14 cellular contexts compared by ENCODE assay signal in the genomic region with DNA sequence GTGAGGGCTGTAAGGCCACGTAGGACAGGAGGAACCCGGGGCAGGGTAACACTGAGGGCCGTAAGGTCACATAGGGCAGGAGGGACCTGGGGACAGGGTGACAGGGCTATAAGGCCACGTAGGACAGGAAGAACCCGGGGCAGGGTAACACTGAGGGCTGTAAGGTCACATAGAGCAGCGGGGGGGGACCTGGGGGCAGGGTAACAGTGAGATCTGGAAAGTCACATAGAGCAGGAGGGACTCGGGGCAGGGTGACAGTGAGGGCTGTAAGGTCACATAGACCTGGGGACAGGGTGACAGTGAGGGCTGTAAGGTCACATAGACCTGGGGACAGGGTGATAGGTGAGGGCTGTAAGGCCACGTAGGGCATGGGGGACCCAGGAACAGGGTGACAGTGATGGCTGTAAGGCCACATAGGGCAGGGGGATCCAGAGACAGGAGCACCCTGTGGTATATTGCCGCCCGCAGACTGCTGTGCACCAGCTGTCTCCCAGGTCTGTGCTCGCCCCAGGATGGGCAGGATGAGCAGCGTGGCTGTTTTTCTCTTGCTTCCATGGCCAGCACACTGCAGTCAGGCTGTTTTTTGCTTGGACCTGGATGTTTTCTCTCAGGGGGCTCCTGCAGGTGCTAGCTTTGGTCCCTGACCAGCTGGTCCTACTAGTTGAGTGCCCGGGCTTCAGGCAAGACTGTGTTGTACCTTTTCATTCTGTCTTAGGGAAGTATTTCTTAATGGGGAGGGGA. TPM values are rescaled to one million over a fixed set of nuclear protein-coding genes. Genes with fewer than 3 reads are reported as not detected.
DNase-seq lines count a peak whose midpoint lies in the region; ATAC-seq and TF ChIP-seq lines count a peak whose summit lies in the region.
"Had no signal": no experiment of that assay in that cellular context is flagged by ENCODE, and none has a peak within 500 bp of the region (broad histone marks: within the 10 kb centered on the region; RNA-seq: fewer than 3 reads in every experiment).

No MANE protein-coding gene starts in this region.

- peaks cover 36% of the 10 kb centered on the region for H3K36me3 Mint-ChIP-seq in activated CD8-positive, alpha-beta T cell treated with anti-CD3 and anti-CD28 coated beads for 36 hours (ENCODE audit: low read depth)

- H3K4me1 ChIP-seq in HEK293 (ENCODE audit: control insufficient read depth, insufficient read depth, low read length), result peaks cover 10% of the 10 kb centered on the region; the same call in 1 of the 2 replicates
- H3K4me1 ChIP-seq in left lung, result peaks cover 24 to 35% of the 10 kb centered on the region in 2 donors
- peaks cover 32 to 55% (median 44%) of the 10 kb centered on the region in 4 donors for H3K4me1 ChIP-seq in stomach

- POLR2A ChIA-PET in HEK293 (lab: Yijun Ruan, JAX), result interaction anchor here (1.8 to 2.2 kb wide), 2 partner anchors 114 to 295 kb away, joined by 5 to 6 read pairs; partner anchors contain the start of genes EZR and RSPH3
- POLR2A ChIA-PET in activated CD8-positive, alpha-beta T cell treated with anti-CD3 and anti-CD28 coated beads for 36 hours (lab: Charles Lee), result no interaction called here

- intact Hi-C loops in activated CD8-positive, alpha-beta T cell treated with anti-CD3 and anti-CD28 coated beads for 36 hours (cut with micrococcal nuclease), result no loop called here
- intact Hi-C loops in left lung (cut with DNase I), result no loop called here
- intact Hi-C loops in stomach (cut with DNase I; ENCODE audit: low total_unique reads), result no loop called here

- no peak for TF ChIP-seq EP300 in stomach (IDR thresholded peaks at IDR 0.05)

- H3K27me3 ChIP-seq in left lung (no peaks in the 10 kb centered on the region), stomach (no peaks in the 10 kb centered on the region)

- H3K27ac ChIP-seq in HEK293 (ENCODE audit: extremely low read depth, low read depth, low read length), result no peak overlapping the region
- peak overlapping the region; percentile 67 to 77 for H3K27ac ChIP-seq in left lung
- peak overlapping the region; percentile 61 to 83 (median 74) for H3K27ac ChIP-seq in stomach
- H3K27ac ChIP-seq: HL-60, psoas muscle had no signal

- ATAC-seq in activated CD8-positive, alpha-beta T cell treated with anti-CD3 and anti-CD28 coated beads for 36 hours, result no peak
- ATAC-seq in left lung, result no peak
- no peak for ATAC-seq in HG02852 (IDR thresholded peaks at IDR 0.05; ENCODE audit: unreplicated experiment)

- DNase-seq in activated CD8-positive, alpha-beta T cell treated with anti-CD3 and anti-CD28 coated beads for 36 hours, result no peak
- DNase-seq in left lung (no peak), stomach (no peak), NCI-H1105 (lab: John Stamatoyannopoulos, UW) (no peak), 8988T (no peak)
- DNase-seq: activated CD4-positive, alpha-beta memory T cell treated with anti-CD3 and anti-CD28 coated beads for 36 hours; activated naive CD4-positive, alpha-beta T cell treated with anti-CD3 and anti-CD28 coated beads for 36 hours; central memory CD4-positive, alpha-beta T cell; stimulated activated naive B cell treated with anti-CD40 and anti-IgM and Interleukin-4, amounts not matched to agents 10 μg/mL and 1 μg/mL and 100 μg/mL, for 72 hours; T-helper 9 cell had no signal

- H3K27me3 Mint-ChIP-seq in activated CD8-positive, alpha-beta T cell treated with anti-CD3 and anti-CD28 coated beads for 36 hours, result no peaks in the 10 kb centered on the region
- H3K27me3 Mint-ChIP-seq: activated CD4-positive, alpha-beta memory T cell treated with anti-CD3 and anti-CD28 coated beads for 36 hours; stimulated activated naive B cell treated with anti-CD40 and anti-IgM and Interleukin-4, amounts not matched to agents 10 μg/mL and 1 μg/mL and 100 μg/mL, for 72 hours had no signal

- CTCF ChIA-PET in HEK293 (lab: Yijun Ruan, JAX), result interaction anchor here (0.5 to 6.2 kb wide), 20 partner anchors 8 to 509 kb away, joined by 3 to 58 read pairs (median 4); partner anchors contain the start of gene RSPH3
- CTCF ChIA-PET in activated CD8-positive, alpha-beta T cell treated with anti-CD3 and anti-CD28 coated beads for 36 hours (lab: Charles Lee), result interaction anchor here (1.1 to 2.1 kb wide), 4 partner anchors 10 to 267 kb away, joined by 3 to 5 read pairs (median 4); no protein-coding TSS in a partner anchor

- H3K4me3 ChIP-seq in HEK293 (ENCODE audit: low read depth, low read length) (no peak overlapping the region), left lung (no peak overlapping the region), stomach (no peak overlapping the region)
- H3K4me3 ChIP-seq: psoas muscle had no signal

- peak overlapping the region; percentile 20 for H3K27ac Mint-ChIP-seq in activated CD8-positive, alpha-beta T cell treated with anti-CD3 and anti-CD28 coated beads for 36 hours
- H3K27ac Mint-ChIP-seq: activated CD4-positive, alpha-beta memory T cell treated with anti-CD3 and anti-CD28 coated beads for 36 hours; activated naive CD4-positive, alpha-beta T cell treated with anti-CD3 and anti-CD28 coated beads for 36 hours; stimulated activated naive B cell treated with anti-CD40 and anti-IgM and Interleukin-4, amounts not matched to agents 10 μg/mL and 1 μg/mL and 100 μg/mL, for 72 hours had no signal

- TF ChIP-seq CTCF in HEK293 (tag by site-specific recombination; IDR thresholded peaks at IDR 0.05), result no peak
- no peak for TF ChIP-seq CTCF in activated CD8-positive, alpha-beta T cell treated with anti-CD3 and anti-CD28 coated beads for 36 hours (IDR thresholded peaks at IDR 0.05)
- no peak for TF ChIP-seq CTCF in left lung (IDR thresholded peaks at IDR 0.05)
- TF ChIP-seq CTCF in stomach (IDR thresholded peaks at IDR 0.05), result no peak

- no peaks in the 10 kb centered on the region for H3K9me3 ChIP-seq in HEK293 (ENCODE audit: control insufficient read depth, insufficient read depth, low read depth, low read length)
- no peaks in the 10 kb centered on the region for H3K9me3 ChIP-seq in left lung
- H3K9me3 ChIP-seq in stomach, result no peaks in the 10 kb centered on the region
- H3K9me3 ChIP-seq: psoas muscle had no signal

- no peaks in the 10 kb centered on the region for H3K9me3 Mint-ChIP-seq in activated CD8-positive, alpha-beta T cell treated with anti-CD3 and anti-CD28 coated beads for 36 hours
- H3K9me3 Mint-ChIP-seq: activated CD4-positive, alpha-beta memory T cell treated with anti-CD3 and anti-CD28 coated beads for 36 hours; activated naive CD4-positive, alpha-beta T cell treated with anti-CD3 and anti-CD28 coated beads for 36 hours; stimulated activated naive B cell treated with anti-CD40 and anti-IgM and Interleukin-4, amounts not matched to agents 10 μg/mL and 1 μg/mL and 100 μg/mL, for 72 hours had no signal

- no peak overlapping the region for H3K4me3 Mint-ChIP-seq in activated CD8-positive, alpha-beta T cell treated with anti-CD3 and anti-CD28 coated beads for 36 hours
- H3K4me3 Mint-ChIP-seq: activated CD4-positive, alpha-beta memory T cell treated with anti-CD3 and anti-CD28 coated beads for 36 hours; activated naive CD4-positive, alpha-beta T cell treated with anti-CD3 and anti-CD28 coated beads for 36 hours; stimulated activated naive B cell treated with anti-CD40 and anti-IgM and Interleukin-4, amounts not matched to agents 10 μg/mL and 1 μg/mL and 100 μg/mL, for 72 hours had no signal

- WGBS in stomach, 5 donors, result 78 to 89% (median 87%) methylated on average over 11 to 13 of the region's 13 CpGs

- no peak for TF ChIP-seq POLR2A in stomach (IDR thresholded peaks at IDR 0.05)

- H3K36me3 ChIP-seq in HEK293 (ENCODE audit: control insufficient read depth in 2 of 2, insufficient read depth in 1 of 2, low read length in 2 of 2) (no peaks in the 10 kb centered on the region), left lung (no peaks in the 10 kb centered on the region), stomach (peaks cover 0 to 3% (median 0%) of the 10 kb centered on the region in 4 donors)

- H3K4me1 Mint-ChIP-seq in activated CD8-positive, alpha-beta T cell treated with anti-CD3 and anti-CD28 coated beads for 36 hours (ENCODE audit: low read depth), result peaks cover 21% of the 10 kb centered on the region

TF ChIP-seq in HEK293, 187 proteins besides CTCF, POLR2A, EP300 and RAD21:
- no peak for TF ChIP-seq YY1 (tag by site-specific recombination; IDR thresholded peaks at IDR 0.05)
- 0 out of 2 replicates have a peak, but pooled peaks have one; percentile 33 for TF ChIP-seq BCL11B (tag by site-specific recombination; IDR thresholded peaks at IDR 0.05; ENCODE audit: low read depth)

RNA-seq across cellular contexts. Expression of gene SYTL3, which starts 55.7 kb away (rescaled TPM):
- total RNA-seq in activated CD8-positive, alpha-beta T cell treated with anti-CD3 and anti-CD28 coated beads for 36 hours, result 100 to 1,000 TPM; 151 to 163 TPM
- total RNA-seq in left lung (1 to 10 TPM; 6.5 to 9.1 TPM), stomach (10 to 100 TPM in 1 of 5 donors, 1 to 10 TPM in 4; 3.1 to 14.6 (median 8.1) TPM)
- polyA plus RNA-seq in stomach, result 1 to 10 TPM; 3.4 to 5.2 (median 3.9) TPM

Comparison
In these comparisons a context has a peak if more than half of its experiments do, and no peak if none do; other contexts are left out.
1. RNA of gene SYTL3, which starts 55.7 kb away (total RNA-seq): 151 to 163 TPM in activated CD8-positive, alpha-beta T cell treated with anti-CD3 and anti-CD28 coated beads for 36 hours; 6.5 to 9.1 TPM in left lung and 3.1 to 14.6 TPM in stomach; every median in the first group is over 4 times any median in the second.